In the genomic region with DNA sequence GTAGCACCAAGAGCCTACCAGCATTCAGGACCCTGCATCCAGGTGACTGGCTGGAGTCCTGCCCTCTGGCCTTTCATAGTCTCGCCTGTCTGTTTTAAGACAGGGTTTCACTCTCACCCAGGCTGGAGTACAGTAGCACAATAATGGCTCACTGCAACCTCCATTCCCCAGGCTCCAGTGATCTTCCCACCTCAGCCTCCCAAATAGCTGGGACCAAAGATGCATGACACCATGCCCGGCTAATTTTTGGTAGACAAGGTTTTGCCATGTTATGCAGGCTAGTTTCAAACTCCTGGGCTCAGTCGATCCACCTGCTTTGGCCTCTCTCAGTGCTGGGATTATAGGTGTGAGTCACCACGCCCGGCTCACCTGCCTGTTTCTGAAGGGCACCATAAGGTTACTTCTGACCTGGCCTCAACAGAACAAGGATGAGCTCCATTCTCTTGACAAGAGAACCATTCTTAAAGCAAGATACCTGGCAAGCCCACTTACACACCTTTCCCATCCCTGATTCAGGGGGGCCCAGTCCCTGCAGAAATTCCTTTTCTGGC, we compare ENCODE assay signal across 17 cellular contexts. TPM values are rescaled to one million over a fixed set of nuclear protein-coding genes. Genes with fewer than 3 reads are reported as not detected.
DNase-seq lines count a peak whose midpoint lies in the region; ATAC-seq, FAIRE-seq and TF ChIP-seq lines count a peak whose summit lies in the region.
"Had no signal": no experiment of that assay in that cellular context is flagged by ENCODE, and none has a peak within 500 bp of the region (broad histone marks: within the 10 kb centered on the region; RNA-seq: fewer than 3 reads in every experiment).

No MANE protein-coding gene starts in this region.

- no peaks in the 10 kb centered on the region for H3K9me1 ChIP-seq in K562 (ENCODE audit: control insufficient read depth, insufficient read depth, low read length)

- peaks cover 6% of the 10 kb centered on the region; the same call in 1 of the 2 replicates for H4K20me1 ChIP-seq in K562 (replicated peaks; ENCODE audit: control insufficient read depth, insufficient read depth, low read length)

- H3K4me2 ChIP-seq in K562 (ENCODE audit: insufficient read depth, low read length), result no peak overlapping the region
- H3K4me2 ChIP-seq: GM23338, KMS-11, neural progenitor cell had no signal

- FAIRE-seq in K562 (lab: Jason Lieb, UNC), result no peak
- FAIRE-seq: D721Med had no signal

- H3K36me3 ChIP-seq in Panc1 (ENCODE audit: control insufficient read depth, insufficient read depth, low read length) (peaks cover 31% of the 10 kb centered on the region; the same call in 1 of the 2 replicates), K562 (ENCODE audit: control insufficient read depth, insufficient read depth, low read length) (peaks cover 80% of the 10 kb centered on the region), muscle layer of duodenum (ENCODE audit: control insufficient read depth in 1 of 2, insufficient read depth in 2 of 2, low read length in 2 of 2) (peaks cover 42 to 46% of the 10 kb centered on the region in 2 donors)

- peaks cover 38% of the 10 kb centered on the region for H3K4me1 ChIP-seq in Panc1 (ENCODE audit: control insufficient read depth, insufficient read depth, low read length)
- H3K4me1 ChIP-seq in K562 (replicated peaks in 1 of 2; ENCODE audit: control insufficient read depth in 2 of 2, insufficient read depth in 2 of 2, low read length in 2 of 2), result peaks cover 0 to 11% of the 10 kb centered on the region in 2 experiments; a peak in 2 of 5 replicates
- peaks cover 0 to 7% of the 10 kb centered on the region in 2 donors for H3K4me1 ChIP-seq in muscle layer of duodenum (ENCODE audit: control insufficient read depth in 1 of 2, insufficient read depth in 2 of 2, low read length in 2 of 2)

- intact Hi-C loops in Panc1 (cut with micrococcal nuclease; ENCODE audit: unreplicated experiment), result no loop called here
- intact Hi-C loops in K562 (cut with micrococcal nuclease), result no loop called here

- no peaks in the 10 kb centered on the region for H3K9me3 ChIP-seq in Panc1 (ENCODE audit: control insufficient read depth, insufficient read depth, low read depth, low read length)
- H3K9me3 ChIP-seq in K562 (replicated peaks; ENCODE audit: control insufficient read depth, insufficient read depth, low read depth, low read length), result no peaks in the 10 kb centered on the region
- H3K9me3 ChIP-seq in muscle layer of duodenum (ENCODE audit: control insufficient read depth in 1 of 2, low read length in 2 of 2), result no peaks in the 10 kb centered on the region
- H3K9me3 ChIP-seq: spleen had no signal

- no peaks in the 10 kb centered on the region for H3K27me3 Mint-ChIP-seq in activated CD8-positive, alpha-beta memory T cell treated with anti-CD3 and anti-CD28 coated beads, Interleukin-2, amount 10 ng/mL, durations not matched to agents 7 days and 5 days
- peaks cover 5% of the 10 kb centered on the region for H3K27me3 Mint-ChIP-seq in endothelial cell (ENCODE audit: unreplicated experiment)

- H3K9me3 Mint-ChIP-seq in activated CD8-positive, alpha-beta memory T cell treated with anti-CD3 and anti-CD28 coated beads, Interleukin-2, amount 10 ng/mL, durations not matched to agents 7 days and 5 days (ENCODE audit: low read depth), result no peaks in the 10 kb centered on the region
- H3K9me3 Mint-ChIP-seq in endothelial cell (ENCODE audit: unreplicated experiment), result no peaks in the 10 kb centered on the region
- H3K9me3 Mint-ChIP-seq: GM23338, neural progenitor cell had no signal

- CTCF ChIA-PET in activated CD8-positive, alpha-beta memory T cell treated with anti-CD3 and anti-CD28 coated beads, Interleukin-2, amount 10 ng/mL, durations not matched to agents 7 days and 5 days (lab: Charles Lee), result interaction anchor here (2.1 kb wide), 1 partner anchor 25 kb away, joined by 5 read pairs; no protein-coding TSS in a partner anchor
- CTCF ChIA-PET in Panc1 (lab: Charles Lee) (no interaction called here), K562 (lab: Yijun Ruan, JAX; ENCODE audit: low intra/inter-chr PET ratio) (no interaction called here)

- DNase-seq in activated CD8-positive, alpha-beta memory T cell treated with anti-CD3 and anti-CD28 coated beads, Interleukin-2, amount 10 ng/mL, durations not matched to agents 7 days and 5 days, result no peak
- no peak for DNase-seq in activated CD8-positive, alpha-beta memory T cell treated with anti-CD3 and anti-CD28 coated beads for 24 hours
- no peak for DNase-seq in Panc1 (ENCODE audit: low read depth, low spot score)
- DNase-seq in K562 (ENCODE audit: extremely low read depth in 1 of 4, low spot score in 3 of 4), result no peak
- DNase-seq in GDM1 (lab: John Stamatoyannopoulos, UW), result no peak
- no peak for DNase-seq in NCI-H1417 (lab: John Stamatoyannopoulos, UW)
- no peak for DNase-seq in endothelial cell (ENCODE audit: low spot score)
- DNase-seq: NCI-H1694, NCI-H510A, spleen, substantia nigra had no signal

- no peak for TF ChIP-seq RAD21 in K562 (CRISPR knock-in tag; conservative IDR thresholded peaks at IDR 0.05 in 1 of 2, IDR thresholded peaks at IDR 0.05 in 1 of 2)

- H3K27ac ChIP-seq in Panc1 (ENCODE audit: low read length), result no peak overlapping the region
- peak overlapping the region; percentile 39 for H3K27ac ChIP-seq in K562 (ENCODE audit: extremely low read depth, low read depth, low read length)
- H3K27ac ChIP-seq in muscle layer of duodenum (ENCODE audit: low read length), result peak overlapping the region; percentile 31
- H3K27ac ChIP-seq: KMS-11, neural progenitor cell had no signal

- H3K4me3 Mint-ChIP-seq in activated CD8-positive, alpha-beta memory T cell treated with anti-CD3 and anti-CD28 coated beads, Interleukin-2, amount 10 ng/mL, durations not matched to agents 7 days and 5 days, result no peak overlapping the region
- H3K4me3 Mint-ChIP-seq in endothelial cell (ENCODE audit: unreplicated experiment), result no peak overlapping the region
- H3K4me3 Mint-ChIP-seq: GM23338, neural progenitor cell had no signal

- POLR2A ChIA-PET in Panc1 (lab: Charles Lee), result interaction anchor here (0.7 kb wide), 1 partner anchor 92 kb away, joined by 3 read pairs; no protein-coding TSS in a partner anchor
- POLR2A ChIA-PET in K562 (lab: Yijun Ruan, JAX), result interaction anchor here (0.7 to 1.2 kb wide), 3 partner anchors 8 to 257 kb away, joined by 3 to 5 read pairs (median 4); no protein-coding TSS in a partner anchor

- H3K79me2 ChIP-seq in K562 (ENCODE audit: control insufficient read depth, insufficient read depth, low read length), result peaks cover 28% of the 10 kb centered on the region

- H3K4me3 ChIP-seq in Panc1 (ENCODE audit: low read depth in 2 of 2, low read length in 2 of 2) (no peak overlapping the region), K562 (no peak overlapping the region), muscle layer of duodenum (ENCODE audit: low read depth in 1 of 2, low read length in 2 of 2) (no peak overlapping the region)
- H3K4me3 ChIP-seq: GM23338, neural progenitor cell, spleen had no signal

- no peak for TF ChIP-seq EP300 in K562 (IDR thresholded peaks at IDR 0.05; ENCODE audit: low read length)

- TF ChIP-seq CTCF in Panc1 (IDR thresholded peaks at IDR 0.05), result no peak
- no peak for TF ChIP-seq CTCF in K562 (IDR thresholded peaks at IDR 0.05 in 2 of 3, conservative IDR thresholded peaks at IDR 0.05 in 1 of 3; ENCODE audit: insufficient read depth in 2 of 3, low read depth in 1 of 3, low read length in 3 of 3)
- TF ChIP-seq CTCF in endothelial cell (IDR thresholded peaks at IDR 0.05; ENCODE audit: unreplicated experiment), result no peak

- TF ChIP-seq POLR2A in K562 (conservative IDR thresholded peaks at IDR 0.05), result no peak; the same call in 1 of the 2 replicates

- H3K36me3 Mint-ChIP-seq in activated CD8-positive, alpha-beta memory T cell treated with anti-CD3 and anti-CD28 coated beads, Interleukin-2, amount 10 ng/mL, durations not matched to agents 7 days and 5 days, result peaks cover 57% of the 10 kb centered on the region
- peaks cover 26% of the 10 kb centered on the region for H3K36me3 Mint-ChIP-seq in endothelial cell (ENCODE audit: low read depth, unreplicated experiment)

- in situ Hi-C loops in Panc1 (cut with HindIII; ENCODE audit: low pct_unique_long_range_greater_than_20kb, low sequenced_read_pairs) (no loop called here), K562 (cut with MboI) (no loop called here)

- H3K4me1 Mint-ChIP-seq in activated CD8-positive, alpha-beta memory T cell treated with anti-CD3 and anti-CD28 coated beads, Interleukin-2, amount 10 ng/mL, durations not matched to agents 7 days and 5 days, result peaks cover 44% of the 10 kb centered on the region
- H3K4me1 Mint-ChIP-seq in endothelial cell (ENCODE audit: unreplicated experiment), result peaks cover 16% of the 10 kb centered on the region

- peak; percentile 5 for ATAC-seq in activated CD8-positive, alpha-beta memory T cell treated with anti-CD3 and anti-CD28 coated beads, Interleukin-2, amount 10 ng/mL, durations not matched to agents 7 days and 5 days
- ATAC-seq in Panc1, result peak; percentile 41
- ATAC-seq in K562, result peak; percentile 7; the same call in 1 of the 3 replicates
- ATAC-seq: GM23338 had no signal

- H2AFZ ChIP-seq in K562 (ENCODE audit: low read depth, low read length), result no peak overlapping the region
- H2AFZ ChIP-seq: GM23338, neural progenitor cell had no signal

- H3K27ac Mint-ChIP-seq in activated CD8-positive, alpha-beta memory T cell treated with anti-CD3 and anti-CD28 coated beads, Interleukin-2, amount 10 ng/mL, durations not matched to agents 7 days and 5 days, result peak overlapping the region; percentile 64
- H3K27ac Mint-ChIP-seq in endothelial cell (ENCODE audit: unreplicated experiment), result no peak overlapping the region
- H3K27ac Mint-ChIP-seq: GM23338, neural progenitor cell had no signal

- WGBS in K562 (ENCODE audit: insufficient coverage, low coverage, missing lambda C conversion rate), result 87% methylated on average over 5 of the region's 5 CpGs

- H3K9ac ChIP-seq in K562 (ENCODE audit: insufficient read depth in 1 of 2, low read depth in 2 of 2, low read length in 2 of 2), result no peak overlapping the region
- H3K9ac ChIP-seq: KMS-11, neural progenitor cell had no signal

- H3K27me3 ChIP-seq in Panc1 (ENCODE audit: control insufficient read depth, insufficient read depth, low read length) (no peaks in the 10 kb centered on the region), K562 (ENCODE audit: control insufficient read depth in 2 of 2, insufficient read depth in 2 of 2, low read length in 2 of 2) (no peaks in the 10 kb centered on the region), muscle layer of duodenum (ENCODE audit: low read depth, low read length) (no peaks in the 10 kb centered on the region)
- H3K27me3 ChIP-seq: neural progenitor cell, spleen had no signal

- BruUV-seq in Panc1 (replicated peaks; lab: Mats Ljungman, UMichigan) (no TSS peak), K562 (replicated peaks; lab: Mats Ljungman, UMichigan) (no TSS peak)

RNA-seq across cellular contexts. Expression of gene RPS4X, which starts 6.7 kb away (rescaled TPM):
- 100 to 1,000 TPM; 752 to 908 TPM for total RNA-seq in activated CD8-positive, alpha-beta memory T cell treated with anti-CD3 and anti-CD28 coated beads, Interleukin-2, amount 10 ng/mL, durations not matched to agents 7 days and 5 days
- total RNA-seq in Panc1 (2021; ENCODE audit: unreplicated experiment) (704 TPM), K562 (2014; rRNA removed) (960 and 988 TPM in 2 replicates), K562 (2014; rRNA removed; fragmentation: Illumina TruSeq; extraction: Trizol) (1,290 and 1,407 TPM in 2 replicates), K562 (2015; rRNA removed; fragmentation: Illumina TruSeq; extraction: Trizol) (1,185 and 1,270 TPM in 2 replicates), K562 (2021) (1,005 and 1,016 TPM in 2 replicates), endothelial cell (ENCODE audit: unreplicated experiment) (975 TPM)
- polyA plus RNA-seq in Panc1 (2012; ENCODE audit: insufficient read length), result 919 TPM
- 166 and 177 TPM in 2 replicates for total RNA-seq in K562 (2011; cell fraction: chromatin; rRNA removed; ENCODE audit: low replicate concordance)
- total RNA-seq in K562 (2011; cell fraction: nucleolus; rRNA removed), result 217 and 245 TPM in 2 replicates
- total RNA-seq in K562 (2011; cell fraction: nucleoplasm; rRNA removed), result 374 and 683 TPM in 2 replicates
- polyA plus RNA-seq in K562 (2011; rRNA removed) (1,554 and 1,743 TPM in 2 replicates), K562 (2014; fragmentation: Illumina TruSeq; extraction: Trizol) (1,830 and 1,834 TPM in 2 replicates), K562 (2014; fragmentation: Nextera tagmentation; extraction: Ambion mirVana) (100 to 1,000 TPM; 879 to 918 TPM), K562 (2014; rRNA removed) (1,430 and 1,575 TPM in 2 replicates)
- 1,247 and 1,785 TPM in 2 replicates for polyA plus RNA-seq in K562 (2011; cell fraction: cytosol; rRNA removed)
- 648 and 965 TPM in 2 replicates for polyA plus RNA-seq in K562 (2011; cell fraction: nucleus; rRNA removed)
- 1,365 and 2,121 TPM in 2 replicates for polyA plus RNA-seq in K562 (2012)
- 1,261 and 1,325 TPM in 2 replicates for polyA minus RNA-seq in K562 (2011; rRNA and poly(A)+ RNA removed)
- 399 and 419 TPM in 2 replicates for polyA minus RNA-seq in K562 (2011; cell fraction: cytosol; rRNA and poly(A)+ RNA removed)
- 123 and 212 TPM in 2 replicates for polyA minus RNA-seq in K562 (2011; cell fraction: nucleus; rRNA and poly(A)+ RNA removed)

RNA-seq across cellular contexts. Expression of gene ERCC6L, which starts 31.6 kb away (rescaled TPM):
- total RNA-seq in activated CD8-positive, alpha-beta memory T cell treated with anti-CD3 and anti-CD28 coated beads, Interleukin-2, amount 10 ng/mL, durations not matched to agents 7 days and 5 days, result 10 to 100 TPM; 13.4 to 14.1 TPM
- 17.3 TPM for total RNA-seq in Panc1 (2021; ENCODE audit: unreplicated experiment)
- polyA plus RNA-seq in Panc1 (2012; ENCODE audit: insufficient read length), result 3.9 TPM
- 3.3 and 11.0 TPM in 2 replicates for total RNA-seq in K562 (2011; cell fraction: chromatin; rRNA removed; ENCODE audit: low replicate concordance)
- total RNA-seq in K562 (2011; cell fraction: nucleolus; rRNA removed), result 2.5 and 2.9 TPM in 2 replicates
- total RNA-seq in K562 (2011; cell fraction: nucleoplasm; rRNA removed), result 4.0 and 4.5 TPM in 2 replicates
- 6.5 and 6.7 TPM in 2 replicates for total RNA-seq in K562 (2014; rRNA removed)
- 17.4 and 19.3 TPM in 2 replicates for total RNA-seq in K562 (2014; rRNA removed; fragmentation: Illumina TruSeq; extraction: Trizol)
- 14.8 and 16.3 TPM in 2 replicates for total RNA-seq in K562 (2015; rRNA removed; fragmentation: Illumina TruSeq; extraction: Trizol)
- 11.4 and 11.7 TPM in 2 replicates for total RNA-seq in K562 (2021)
- 6.2 and 11.9 TPM in 2 replicates for polyA plus RNA-seq in K562 (2011; rRNA removed)
- 1.2 and 2.6 TPM in 2 replicates for polyA plus RNA-seq in K562 (2011; cell fraction: cytosol; rRNA removed)
- 1.5 and 2.6 TPM in 2 replicates for polyA plus RNA-seq in K562 (2011; cell fraction: nucleus; rRNA removed)
- polyA plus RNA-seq in K562 (2012), result 5.2 and 9.3 TPM in 2 replicates
- 10.4 and 13.4 TPM in 2 replicates for polyA plus RNA-seq in K562 (2014; fragmentation: Illumina TruSeq; extraction: Trizol)
- polyA plus RNA-seq in K562 (2014; fragmentation: Nextera tagmentation; extraction: Ambion mirVana), result 10 to 100 TPM in 1 of 2 experiments, 1 to 10 TPM in 1; 6.4 to 13.3 TPM
- 8.5 and 8.8 TPM in 2 replicates for polyA plus RNA-seq in K562 (2014; rRNA removed)
- 20.6 and 26.6 TPM in 2 replicates for polyA minus RNA-seq in K562 (2011; rRNA and poly(A)+ RNA removed)
- polyA minus RNA-seq in K562 (2011; cell fraction: cytosol; rRNA and poly(A)+ RNA removed), result 4.6 and 7.2 TPM in 2 replicates
- polyA minus RNA-seq in K562 (2011; cell fraction: nucleus; rRNA and poly(A)+ RNA removed), result 3.1 and 6.8 TPM in 2 replicates
- total RNA-seq in endothelial cell (ENCODE audit: unreplicated experiment), result 1.7 TPM

RNA-seq across cellular contexts. Expression of gene CITED1, which starts 35.3 kb away (rescaled TPM):
- not detected for total RNA-seq in activated CD8-positive, alpha-beta memory T cell treated with anti-CD3 and anti-CD28 coated beads, Interleukin-2, amount 10 ng/mL, durations not matched to agents 7 days and 5 days
- 0.36 TPM for total RNA-seq in Panc1 (2021; ENCODE audit: unreplicated experiment)
- 0.75 TPM for polyA plus RNA-seq in Panc1 (2012; ENCODE audit: insufficient read length)
- 1.3 TPM in 1 of 2 replicates, not detected in the other for total RNA-seq in K562 (2011; cell fraction: chromatin; rRNA removed; ENCODE audit: low replicate concordance)
- total RNA-seq in K562 (2011; cell fraction: nucleolus; rRNA removed), result 0.92 and 1.8 TPM in 2 replicates
- total RNA-seq in K562 (2011; cell fraction: nucleoplasm; rRNA removed), result 1.8 and 4.2 TPM in 2 replicates
- total RNA-seq in K562 (2014; rRNA removed), result 5.8 and 8.7 TPM in 2 replicates
- total RNA-seq in K562 (2014; rRNA removed; fragmentation: Illumina TruSeq; extraction: Trizol), result 2.1 and 2.8 TPM in 2 replicates
- 4.7 and 4.9 TPM in 2 replicates for total RNA-seq in K562 (2015; rRNA removed; fragmentation: Illumina TruSeq; extraction: Trizol)
- 4.6 and 4.7 TPM in 2 replicates for total RNA-seq in K562 (2021)
- 3.2 and 4.2 TPM in 2 replicates for polyA plus RNA-seq in K562 (2011; rRNA removed)
- polyA plus RNA-seq in K562 (2011; cell fraction: cytosol; rRNA removed), result 2.1 and 6.5 TPM in 2 replicates
- polyA plus RNA-seq in K562 (2011; cell fraction: nucleus; rRNA removed), result 3.9 and 6.4 TPM in 2 replicates
- 2.3 and 3.9 TPM in 2 replicates for polyA plus RNA-seq in K562 (2012)
- 3.3 and 4.9 TPM in 2 replicates for polyA plus RNA-seq in K562 (2014; fragmentation: Illumina TruSeq; extraction: Trizol)
- polyA plus RNA-seq in K562 (2014; fragmentation: Nextera tagmentation; extraction: Ambion mirVana), result under 1 TPM; 0.56 to 0.62 TPM
- 1.8 and 4.1 TPM in 2 replicates for polyA plus RNA-seq in K562 (2014; rRNA removed)
- polyA minus RNA-seq in K562 (2011; rRNA and poly(A)+ RNA removed), result 1.1 and 1.7 TPM in 2 replicates
- polyA minus RNA-seq in K562 (2011; cell fraction: cytosol; rRNA and poly(A)+ RNA removed), result 3.5 TPM in 2 replicates
- polyA minus RNA-seq in K562 (2011; cell fraction: nucleus; rRNA and poly(A)+ RNA removed), result 0.94 TPM in 1 of 2 replicates, not detected in the other
- 3.2 TPM for total RNA-seq in endothelial cell (ENCODE audit: unreplicated experiment)
- total RNA-seq: lung microvascular endothelial cell had no signal
